In genomic region chr10:24617771-24618396, GRCh38 we compare ENCODE assay signal across 8 cellular contexts.
A peak's percentile ranks its signal among the peaks of the same experiment; 100 is the strongest.
DNase-seq lines count a peak whose midpoint lies in the region; ATAC-seq, FAIRE-seq and TF ChIP-seq lines count a peak whose summit lies in the region.

No MANE protein-coding gene starts in this region.

- no peaks in the 10 kb centered on the region for H3K27me3 Mint-ChIP-seq in Caco-2 (ENCODE audit: insufficient read depth, unreplicated experiment)
- H3K27me3 Mint-ChIP-seq in activated T-cell treated with anti-CD3 and anti-CD28 coated beads, Interleukin-2, amount 50 U/mL, for 72 hours (ENCODE audit: low read depth), result no peaks in the 10 kb centered on the region

- TF ChIP-seq CTCF in Caco-2 (IDR thresholded peaks at IDR 0.05; ENCODE audit: insufficient read depth in 1 of 2, low read depth in 1 of 2, low read length in 1 of 2, severe bottlenecking in 1 of 2, unreplicated experiment in 1 of 2) (peak; percentile 94 to 99), fibroblast of villous mesenchyme (IDR thresholded peaks at IDR 0.05; ENCODE audit: insufficient read depth, low read depth, low read length) (peak; percentile 84)

- H3K36me3 Mint-ChIP-seq in Caco-2 (ENCODE audit: insufficient read depth, unreplicated experiment), result peaks cover 51% of the 10 kb centered on the region
- H3K36me3 Mint-ChIP-seq in activated T-cell treated with anti-CD3 and anti-CD28 coated beads, Interleukin-2, amount 50 U/mL, for 72 hours (ENCODE audit: insufficient read depth in 2 of 2), result peaks cover 0 to 3% of the 10 kb centered on the region in 2 donors

- H3K14ac ChIP-seq in trophoblast cell (ENCODE audit: low read length), result no peak overlapping the region

- peak overlapping the region; percentile 69 for H3K27ac Mint-ChIP-seq in Caco-2 (ENCODE audit: unreplicated experiment)
- H3K27ac Mint-ChIP-seq in activated T-cell treated with anti-CD3 and anti-CD28 coated beads, Interleukin-2, amount 50 U/mL, for 72 hours, result peak overlapping the region; percentile 52

- no peak overlapping the region for H3K9ac ChIP-seq in NT2/D1 (ENCODE audit: insufficient read length, low read depth)
- no peak overlapping the region for H3K9ac ChIP-seq in trophoblast cell (ENCODE audit: low read length)

- H2AFZ ChIP-seq in trophoblast cell (ENCODE audit: insufficient read depth, low read length, poor library complexity), result no peak overlapping the region

- intact Hi-C loops in Caco-2 (cut with micrococcal nuclease; ENCODE audit: unreplicated experiment), result loop anchor here (1.0 to 2.0 kb wide), 5 partner anchors 106 to 609 kb away; partner anchors contain the start of genes ENKUR, PRTFDC1 and THNSL1

- no peaks in the 10 kb centered on the region for H3K9me3 ChIP-seq in Caco-2
- H3K9me3 ChIP-seq in NT2/D1 (ENCODE audit: insufficient read depth, low read length), result no peaks in the 10 kb centered on the region
- no peaks in the 10 kb centered on the region for H3K9me3 ChIP-seq in trophoblast cell (ENCODE audit: insufficient read depth, low read depth, low read length)

- H3K4me3 Mint-ChIP-seq in Caco-2 (ENCODE audit: unreplicated experiment), result peak overlapping the region; percentile 67
- peak overlapping the region; percentile 55 to 80 for H3K4me3 Mint-ChIP-seq in activated T-cell treated with anti-CD3 and anti-CD28 coated beads, Interleukin-2, amount 50 U/mL, for 72 hours

- no peak overlapping the region for H2AK5ac ChIP-seq in trophoblast cell (ENCODE audit: low read length)

- no peaks in the 10 kb centered on the region for H3K79me2 ChIP-seq in trophoblast cell (ENCODE audit: control insufficient read depth, insufficient read depth, low read length, poor library complexity)

- H3K79me1 ChIP-seq in trophoblast cell (ENCODE audit: low read length), result peaks cover 2% of the 10 kb centered on the region

- WGBS in trophoblast cell (ENCODE audit: extremely low coverage, insufficient coverage, insufficient read length), result no CpG with 5 or more reads among the region's 7 CpGs

- H3K4me3 ChIP-seq in Caco-2 (ENCODE audit: low read depth, low read length), result no peak overlapping the region
- H3K4me3 ChIP-seq in NT2/D1 (ENCODE audit: insufficient read length, low read depth), result no peak overlapping the region
- H3K4me3 ChIP-seq in fibroblast of villous mesenchyme (ENCODE audit: low read depth, low read length), result no peak overlapping the region
- H3K4me3 ChIP-seq in trophoblast cell (ENCODE audit: low read depth, low read length), result no peak overlapping the region

- DNase-seq in Caco-2, result peak; percentile 79 to 87
- peak; percentile 13 for DNase-seq in H54 (ENCODE audit: insufficient read length, low spot score)
- DNase-seq in NT2/D1 (ENCODE audit: low read depth, low spot score), result peak; percentile 59
- peak; percentile 38 to 61 for DNase-seq in activated T-cell treated with anti-CD3 and anti-CD28 coated beads, Interleukin-2, amount 50 U/mL, for 72 hours
- DNase-seq in fibroblast of villous mesenchyme (ENCODE audit: low read depth), result peak; percentile 57
- DNase-seq in trophoblast cell, result peak; percentile 75 to 89
- no peak for DNase-seq in DMS153 (lab: John Stamatoyannopoulos, UW)

- no peak overlapping the region for H2BK5ac ChIP-seq in trophoblast cell (ENCODE audit: low read depth, low read length, poor library complexity)

- no peaks in the 10 kb centered on the region for H3K36me3 ChIP-seq in Caco-2 (ENCODE audit: control insufficient read depth, insufficient read depth, low read length)
- peaks cover 14% of the 10 kb centered on the region for H3K36me3 ChIP-seq in NT2/D1 (ENCODE audit: insufficient read depth, insufficient read length, low read length)
- H3K36me3 ChIP-seq in trophoblast cell (ENCODE audit: control insufficient read depth in 1 of 2, insufficient read depth in 2 of 2, low read length in 2 of 2), result peaks cover 0 to 1% of the 10 kb centered on the region in 2 experiments

- H3K27me3 ChIP-seq in Caco-2 (replicated peaks; ENCODE audit: control insufficient read depth, insufficient read depth, low read length) (no peaks in the 10 kb centered on the region), NT2/D1 (ENCODE audit: insufficient read depth, insufficient read length) (no peaks in the 10 kb centered on the region), trophoblast cell (ENCODE audit: insufficient read depth, low read length) (no peaks in the 10 kb centered on the region)

- FAIRE-seq in H54 (lab: Jason Lieb, UNC), result no peak

- H3K4ac ChIP-seq in trophoblast cell (ENCODE audit: low read depth, low read length), result no peak overlapping the region

- peak in 1 of 2 donors; percentile 31 for ATAC-seq in activated T-cell treated with anti-CD3 and anti-CD28 coated beads, Interleukin-2, amount 50 U/mL, for 72 hours (replicated peaks in 1 of 2)
- no peak for ATAC-seq in HG03175 (IDR thresholded peaks at IDR 0.05; ENCODE audit: unreplicated experiment)

- H3K27ac ChIP-seq in trophoblast cell (ENCODE audit: low read depth, low read length), result peak overlapping the region; percentile 89

- peaks cover 21% of the 10 kb centered on the region for H3K4me1 ChIP-seq in Caco-2
- no peaks in the 10 kb centered on the region for H3K4me1 ChIP-seq in NT2/D1 (ENCODE audit: insufficient read depth, insufficient read length)
- peaks cover 7 to 8% of the 10 kb centered on the region in 2 experiments for H3K4me1 ChIP-seq in trophoblast cell (ENCODE audit: control insufficient read depth in 1 of 2, insufficient read depth in 2 of 2, low read length in 2 of 2)

- H4K91ac ChIP-seq in trophoblast cell (ENCODE audit: low read depth, low read length), result peak overlapping the region; percentile 55

- no peak overlapping the region for H4K8ac ChIP-seq in trophoblast cell (ENCODE audit: low read depth, low read length)

- CTCF ChIA-PET in Caco-2 (lab: Charles Lee), result interaction anchor here (0.6 to 1.9 kb wide), 14 partner anchors 15 to 609 kb away, joined by 3 to 11 read pairs (median 4); partner anchors contain the start of genes ENKUR and THNSL1

- H3K4me2 ChIP-seq in trophoblast cell (ENCODE audit: low read length), result no peak overlapping the region

- POLR2A ChIA-PET in Caco-2 (lab: Charles Lee), result interaction anchor here (1.0 kb wide), 1 partner anchor 254 kb away, joined by 3 read pairs; no protein-coding TSS in a partner anchor

- no peak overlapping the region for H3K23ac ChIP-seq in trophoblast cell (ENCODE audit: low read length)

- H2BK120ac ChIP-seq in trophoblast cell (ENCODE audit: insufficient read depth, low read length, poor library complexity), result no peak overlapping the region

- BruUV-seq in Caco-2 (replicated peaks; lab: Mats Ljungman, UMichigan), result no TSS peak

- H4K12ac ChIP-seq in trophoblast cell (ENCODE audit: low read depth, low read length), result no peak overlapping the region

- no peak for TF ChIP-seq POLR2A in H54 (IDR thresholded peaks at IDR 0.05; ENCODE audit: low read depth, low read length)

- no peak overlapping the region for H3K18ac ChIP-seq in trophoblast cell (ENCODE audit: low read length)

- H2BK12ac ChIP-seq in trophoblast cell (ENCODE audit: low read length), result no peak overlapping the region

- H3K4me1 Mint-ChIP-seq in Caco-2 (ENCODE audit: low read depth, unreplicated experiment), result peaks cover 13% of the 10 kb centered on the region
- H3K4me1 Mint-ChIP-seq in activated T-cell treated with anti-CD3 and anti-CD28 coated beads, Interleukin-2, amount 50 U/mL, for 72 hours (ENCODE audit: low read depth), result peaks cover 43% of the 10 kb centered on the region

- H3K9me3 Mint-ChIP-seq in Caco-2 (ENCODE audit: unreplicated experiment), result no peaks in the 10 kb centered on the region
- H3K9me3 Mint-ChIP-seq in activated T-cell treated with anti-CD3 and anti-CD28 coated beads, Interleukin-2, amount 50 U/mL, for 72 hours, result no peaks in the 10 kb centered on the region
